ENCODE assay signal across 8 cellular contexts in genomic region chr10:92290837-92291609, GRCh38. TPM values are rescaled to one million over a fixed set of nuclear protein-coding genes. Genes with fewer than 3 reads are reported as not detected.
DNase-seq lines count a peak whose midpoint lies in the region; ATAC-seq and TF ChIP-seq lines count a peak whose summit lies in the region.

Gene CPEB3, minus strand, starts transcription at chr10:92291078. Its CDS starts 50,728 bp downstream, at chr10:92240350.
Gene MARCHF5, plus strand, starts transcription at chr10:92291167. Its CDS starts 328 bp downstream, at chr10:92291495.

- H3K9me3 ChIP-seq in CD4-positive, alpha-beta memory T cell (ENCODE audit: control insufficient read depth in 1 of 2, low read length in 2 of 2), result no peaks in the 10 kb centered on the region
- H3K9me3 ChIP-seq in lower lobe of right lung, result no peaks in the 10 kb centered on the region

- H3K4me1 Mint-ChIP-seq in CD4-positive, alpha-beta memory T cell, result peaks cover 18 to 39% (median 29%) of the 10 kb centered on the region in 4 donors
- peaks cover 27% of the 10 kb centered on the region for H3K4me1 Mint-ChIP-seq in activated CD4-positive, alpha-beta memory T cell treated with anti-CD3 and anti-CD28 coated beads, Interleukin-2, amount 10 ng/mL, durations not matched to agents 7 days and 5 days

- H3K27ac ChIP-seq in CD4-positive, alpha-beta memory T cell (ENCODE audit: low read depth, low read length), result peak within 1 kb of the TSS; percentile 90
- peak within 1 kb of the TSS; percentile 95 for H3K27ac ChIP-seq in lower lobe of right lung

- peak within 1 kb of the TSS; percentile 85 to 87 for H3K4me3 ChIP-seq in CD4-positive, alpha-beta memory T cell (ENCODE audit: low read length in 2 of 2)
- H3K4me3 ChIP-seq in lower lobe of right lung, result peak within 1 kb of the TSS; percentile 95

- intact Hi-C loops in CD4-positive, alpha-beta memory T cell (cut with micrococcal nuclease), result loop anchor here (1.0 to 5.0 kb wide), 8 partner anchors 51 to 1420 kb away; partner anchors contain the start of genes CEP55, EXOC6, IDE and RPP30
- intact Hi-C loops in lower lobe of right lung (cut with DNase I), result no loop called here

- no peaks in the 10 kb centered on the region for H3K27me3 ChIP-seq in CD4-positive, alpha-beta memory T cell (ENCODE audit: insufficient read depth, low read length)
- H3K27me3 ChIP-seq in lower lobe of right lung (ENCODE audit: low read depth), result no peaks in the 10 kb centered on the region

- no peaks in the 10 kb centered on the region for H3K9me3 Mint-ChIP-seq in CD4-positive, alpha-beta memory T cell
- no peaks in the 10 kb centered on the region for H3K9me3 Mint-ChIP-seq in activated CD4-positive, alpha-beta memory T cell treated with anti-CD3 and anti-CD28 coated beads, Interleukin-2, amount 10 ng/mL, durations not matched to agents 7 days and 5 days

- CTCF ChIA-PET in CD4-positive, alpha-beta memory T cell (lab: Charles Lee; ENCODE audit: partially characterized antibody), result interaction anchor here (0.9 to 4.5 kb wide), 14 partner anchors 8 to 283 kb away, joined by 3 to 15 read pairs (median 6); partner anchors contain the start of gene IDE
- CTCF ChIA-PET in activated CD4-positive, alpha-beta memory T cell treated with anti-CD3 and anti-CD28 coated beads, Interleukin-2, amount 10 ng/mL, durations not matched to agents 7 days and 5 days (lab: Charles Lee), result interaction anchor here (0.8 to 4.3 kb wide), 25 partner anchors 12 to 284 kb away, joined by 3 to 62 read pairs (median 4); no protein-coding TSS in a partner anchor

- peaks cover 3 to 26% of the 10 kb centered on the region in 2 donors for H3K36me3 Mint-ChIP-seq in CD4-positive, alpha-beta memory T cell
- peaks cover 7% of the 10 kb centered on the region for H3K36me3 Mint-ChIP-seq in activated CD4-positive, alpha-beta memory T cell treated with anti-CD3 and anti-CD28 coated beads, Interleukin-2, amount 10 ng/mL, durations not matched to agents 7 days and 5 days (ENCODE audit: low read depth)

- DNase-seq in CD4-positive, alpha-beta memory T cell, result peak; percentile 87 to 94 (median 89)
- DNase-seq in NCI-H82 (lab: John Stamatoyannopoulos, UW), result peak; percentile 96
- DNase-seq in activated CD4-positive, alpha-beta memory T cell treated with anti-CD3 and anti-CD28 coated beads, Interleukin-2, amount 10 ng/mL, durations not matched to agents 7 days and 5 days, result peak; percentile 95
- DNase-seq in ecto neural progenitor cell (ENCODE audit: low spot score), result peak; percentile 97
- peak; percentile 99 for DNase-seq in lower lobe of right lung
- DNase-seq in stimulated activated CD4-positive, alpha-beta T cell treated with anti-CD3 and anti-CD28 coated beads, TNF-alpha, amount 100 ng/mL, for 24 hours (ENCODE audit: low read depth in 3 of 3), result peak; percentile 78 to 92 (median 81)

- peak within 1 kb of the TSS; percentile 86 to 94 (median 91) for H3K27ac Mint-ChIP-seq in CD4-positive, alpha-beta memory T cell
- H3K27ac Mint-ChIP-seq in activated CD4-positive, alpha-beta memory T cell treated with anti-CD3 and anti-CD28 coated beads, Interleukin-2, amount 10 ng/mL, durations not matched to agents 7 days and 5 days, result peak within 1 kb of the TSS; percentile 70

- H3K4me1 ChIP-seq in CD4-positive, alpha-beta memory T cell (ENCODE audit: insufficient read depth, low read length), result peaks cover 26% of the 10 kb centered on the region
- H3K4me1 ChIP-seq in lower lobe of right lung, result peaks cover 21% of the 10 kb centered on the region

- H3K27me3 Mint-ChIP-seq in CD4-positive, alpha-beta memory T cell, result no peaks in the 10 kb centered on the region
- no peaks in the 10 kb centered on the region for H3K27me3 Mint-ChIP-seq in activated CD4-positive, alpha-beta memory T cell treated with anti-CD3 and anti-CD28 coated beads, Interleukin-2, amount 10 ng/mL, durations not matched to agents 7 days and 5 days

- TF ChIP-seq CTCF in lower lobe of right lung (IDR thresholded peaks at IDR 0.05), result peak; percentile 69

- peak within 1 kb of the TSS; percentile 89 to 98 (median 96) for H3K4me3 Mint-ChIP-seq in CD4-positive, alpha-beta memory T cell
- peak within 1 kb of the TSS; percentile 86 for H3K4me3 Mint-ChIP-seq in activated CD4-positive, alpha-beta memory T cell treated with anti-CD3 and anti-CD28 coated beads, Interleukin-2, amount 10 ng/mL, durations not matched to agents 7 days and 5 days

- POLR2A ChIA-PET in CD4-positive, alpha-beta memory T cell (lab: Charles Lee; ENCODE audit: partially characterized antibody), result interaction anchor here (0.6 to 2.9 kb wide), 16 partner anchors 10 to 382 kb away, joined by 3 to 38 read pairs (median 5); partner anchors contain the start of genes BTAF1 and IDE
- POLR2A ChIA-PET in activated CD4-positive, alpha-beta memory T cell treated with anti-CD3 and anti-CD28 coated beads, Interleukin-2, amount 10 ng/mL, durations not matched to agents 7 days and 5 days (lab: Charles Lee), result interaction anchor here (0.6 to 3.3 kb wide), 24 partner anchors 10 to 557 kb away, joined by 3 to 18 read pairs (median 4); partner anchors contain the start of genes BTAF1, EXOC6, IDE and KIF11

- H3K36me3 ChIP-seq in CD4-positive, alpha-beta memory T cell (ENCODE audit: insufficient read depth, low read length), result no peaks in the 10 kb centered on the region
- peaks cover 5% of the 10 kb centered on the region for H3K36me3 ChIP-seq in lower lobe of right lung

- peak; percentile 96 for ATAC-seq in GM19438 (IDR thresholded peaks at IDR 0.05; ENCODE audit: low read depth, unreplicated experiment)
- peak; percentile 78 for ATAC-seq in HG03575 (IDR thresholded peaks at IDR 0.05; ENCODE audit: extremely low read depth, insufficient number of reproducible peaks, low FRiP score, unreplicated experiment)
- ATAC-seq in lower lobe of right lung, result peak; percentile 99 to 100

RNA-seq across cellular contexts. Expression of gene CPEB3, which starts in this region (rescaled TPM):
- total RNA-seq in CD4-positive, alpha-beta memory T cell, result 1 to 10 TPM; 3.4 to 3.8 TPM
- polyA plus RNA-seq in CD4-positive, alpha-beta memory T cell, result 1 to 10 TPM in 1 of 2 donors, under 1 TPM in 1; 0.88 to 1.5 TPM
- 1 to 10 TPM; 2.8 to 3.0 TPM for total RNA-seq in activated CD4-positive, alpha-beta memory T cell treated with anti-CD3 and anti-CD28 coated beads, Interleukin-2, amount 10 ng/mL, durations not matched to agents 7 days and 5 days
- 6.9 TPM for total RNA-seq in lower lobe of right lung

RNA-seq across cellular contexts. Expression of gene MARCHF5, which starts in this region (rescaled TPM):
- 10 to 100 TPM; 38.6 to 40.8 TPM for total RNA-seq in CD4-positive, alpha-beta memory T cell
- 10 to 100 TPM; 26.7 to 30.8 TPM for polyA plus RNA-seq in CD4-positive, alpha-beta memory T cell
- total RNA-seq in activated CD4-positive, alpha-beta memory T cell treated with anti-CD3 and anti-CD28 coated beads, Interleukin-2, amount 10 ng/mL, durations not matched to agents 7 days and 5 days, result 10 to 100 TPM; 28.5 to 29.3 TPM
- total RNA-seq in lower lobe of right lung, result 28.3 TPM

Comparison
In these comparisons a context has a peak if more than half of its experiments do, and no peak if none do; other contexts are left out.
1. Peak in every context shown above with its lines: DNase-seq, ATAC-seq, H3K4me3 ChIP-seq and H3K27ac ChIP-seq.